ENCODE assay signal across 30 cellular contexts in genomic region chr2:65818873-65819451, GRCh38.
A peak's percentile ranks its signal among the peaks of the same experiment; 100 is the strongest.
DNase-seq lines count a peak whose midpoint lies in the region; ATAC-seq, FAIRE-seq and TF ChIP-seq lines count a peak whose summit lies in the region.
"Had no signal": no experiment of that assay in that cellular context is flagged by ENCODE, and none has a peak within 500 bp of the region (broad histone marks: within the 10 kb centered on the region; RNA-seq: fewer than 3 reads in every experiment).

No MANE protein-coding gene starts in this region.

- CTCF ChIA-PET in naive thymus-derived CD4-positive, alpha-beta T cell (lab: Charles Lee) = no interaction called here
- CTCF ChIA-PET in CD8-positive, alpha-beta T cell (lab: Charles Lee) = no interaction called here

- DNase-seq in ELF-1 (ENCODE audit: low read depth, low spot score) (peak; percentile 37), RCC 7860 (ENCODE audit: low spot score) (peak; percentile 27), epithelial cell of prostate (ENCODE audit: low read depth, low spot score) (peak; percentile 60), esophagus squamous epithelium (lab: John Stamatoyannopoulos, UW) (no peak), BE2C (no peak)
- no peak for DNase-seq in naive thymus-derived CD4-positive, alpha-beta T cell
- DNase-seq in CD8-positive, alpha-beta T cell = no peak
- DNase-seq: activated CD4-positive, alpha-beta T cell treated with anti-CD3 and anti-CD28 coated beads, Interleukin-2, amount 50 U/mL, for 48 hours; COR-L47; DMS79 treated with DMSO at 0.1 percent for 48 hours; effector CD4-positive, alpha-beta T cell; HCEC 1CT; hypothalamus; Karpas-422; left ventricle myocardium superior; NCI-H1092 treated with DMSO at 0.1 percent for 48 hours; NCI-H187 treated with DMSO at 0.1 percent for 48 hours; NCI-H2227 treated with DMSO at 0.1 percent for 48 hours; RPMI8226; sigmoid colon; thyroid gland had no signal

- H3K4me1 ChIP-seq in naive thymus-derived CD4-positive, alpha-beta T cell (ENCODE audit: control insufficient read depth in 2 of 2, insufficient read depth in 2 of 2, low read length in 2 of 2) = no peaks in the 10 kb centered on the region
- H3K4me1 ChIP-seq in esophagus squamous epithelium (no peaks in the 10 kb centered on the region), BE2C (no peaks in the 10 kb centered on the region)
- H3K4me1 ChIP-seq in CD8-positive, alpha-beta T cell (ENCODE audit: insufficient read depth, low read length) = no peaks in the 10 kb centered on the region
- H3K4me1 ChIP-seq: gastroesophageal sphincter, sigmoid colon, thyroid gland had no signal

- ATAC-seq in naive thymus-derived CD4-positive, alpha-beta T cell = peak; percentile 72
- no peak for ATAC-seq in CD8-positive, alpha-beta T cell
- ATAC-seq: gastroesophageal sphincter, left ventricle myocardium superior, SK-N-SH treated with all-trans-retinoic acid at 6 μM for 48 hours had no signal

- intact Hi-C loops in naive thymus-derived CD4-positive, alpha-beta T cell (cut with micrococcal nuclease) = no loop called here
- intact Hi-C loops in esophagus squamous epithelium (cut with DNase I) = no loop called here
- intact Hi-C loops in CD8-positive, alpha-beta T cell (cut with DNase I, micrococcal nuclease) = no loop called here

- no peaks in the 10 kb centered on the region for H3K9me3 ChIP-seq in naive thymus-derived CD4-positive, alpha-beta T cell (ENCODE audit: control insufficient read depth in 2 of 3, low read length in 3 of 3)
- H3K9me3 ChIP-seq in esophagus squamous epithelium (peaks cover 0 to 4% (median 0%) of the 10 kb centered on the region in 3 donors), BE2C (no peaks in the 10 kb centered on the region)
- H3K9me3 ChIP-seq in CD8-positive, alpha-beta T cell (ENCODE audit: low read length) = no peaks in the 10 kb centered on the region
- H3K9me3 ChIP-seq: thyroid gland had no signal

- POLR2A ChIA-PET in naive thymus-derived CD4-positive, alpha-beta T cell (lab: Charles Lee) = no interaction called here
- POLR2A ChIA-PET in CD8-positive, alpha-beta T cell (lab: Charles Lee) = no interaction called here

- H3K9me3 Mint-ChIP-seq in naive thymus-derived CD4-positive, alpha-beta T cell = peaks cover 0 to 7% (median 1%) of the 10 kb centered on the region in 11 donors
- H3K9me3 Mint-ChIP-seq in CD8-positive, alpha-beta T cell = peaks cover 3% of the 10 kb centered on the region
- H3K9me3 Mint-ChIP-seq: stimulated activated naive CD8-positive, alpha-beta T cell treated with anti-CD3 and anti-CD28 coated beads, Interleukin-15, Interleukin-2, amounts not matched to agents 100 ng/mL and 50 ng/mL, for 24 hours; T-helper 2 cell treated with Interferon-gamma antibody and Interleukin-4, amounts not matched to agents 5 μg/mL and 100 μg/mL, for 36 hours had no signal

- H3K27ac ChIP-seq in epithelial cell of prostate = no peak overlapping the region
- H3K27ac ChIP-seq in naive thymus-derived CD4-positive, alpha-beta T cell (ENCODE audit: low read depth, low read length) = no peak overlapping the region
- no peak overlapping the region for H3K27ac ChIP-seq in esophagus squamous epithelium
- no peak overlapping the region for H3K27ac ChIP-seq in CD8-positive, alpha-beta T cell (ENCODE audit: low read depth, low read length)
- H3K27ac ChIP-seq: gastroesophageal sphincter, neural progenitor cell, sigmoid colon, thyroid gland had no signal

- no peaks in the 10 kb centered on the region for H3K36me3 ChIP-seq in naive thymus-derived CD4-positive, alpha-beta T cell (ENCODE audit: control insufficient read depth in 2 of 3, insufficient read depth in 3 of 3, low read length in 3 of 3)
- H3K36me3 ChIP-seq in esophagus squamous epithelium = no peaks in the 10 kb centered on the region
- H3K36me3 ChIP-seq in CD8-positive, alpha-beta T cell (ENCODE audit: insufficient read depth, low read length) = no peaks in the 10 kb centered on the region
- no peaks in the 10 kb centered on the region for H3K36me3 ChIP-seq in BE2C
- H3K36me3 ChIP-seq: gastroesophageal sphincter, neural progenitor cell, sigmoid colon, thyroid gland had no signal

- TF ChIP-seq CTCF in esophagus squamous epithelium (IDR thresholded peaks at IDR 0.05) = no peak
- TF ChIP-seq CTCF in CD8-positive, alpha-beta T cell (IDR thresholded peaks at IDR 0.05) = no peak
- TF ChIP-seq CTCF in BE2C (IDR thresholded peaks at IDR 0.05; ENCODE audit: low read depth, low read length) = no peak

- H3K4me1 Mint-ChIP-seq in naive thymus-derived CD4-positive, alpha-beta T cell = no peaks in the 10 kb centered on the region
- no peaks in the 10 kb centered on the region for H3K4me1 Mint-ChIP-seq in CD8-positive, alpha-beta T cell (ENCODE audit: low read depth)
- H3K4me1 Mint-ChIP-seq: neural progenitor cell had no signal

- no peak for TF ChIP-seq POLR2A in esophagus squamous epithelium (IDR thresholded peaks at IDR 0.05)

- H3K4me3 Mint-ChIP-seq in naive thymus-derived CD4-positive, alpha-beta T cell = no peak overlapping the region
- H3K4me3 Mint-ChIP-seq in CD8-positive, alpha-beta T cell = no peak overlapping the region
- H3K4me3 Mint-ChIP-seq: activated naive CD8-positive, alpha-beta T cell; neural progenitor cell; stimulated activated naive CD8-positive, alpha-beta T cell treated with anti-CD3 and anti-CD28 coated beads, Interleukin-15, Interleukin-2, amounts not matched to agents 100 ng/mL and 50 ng/mL, for 24 hours; T-helper 2 cell treated with Interferon-gamma antibody and Interleukin-4, amounts not matched to agents 5 μg/mL and 100 μg/mL, for 36 hours had no signal

- no peak for FAIRE-seq in RCC 7860 (lab: Jason Lieb, UNC)
- FAIRE-seq: GM12892, GM19239, islet of Langerhans had no signal

- no peak overlapping the region for H3K27ac Mint-ChIP-seq in naive thymus-derived CD4-positive, alpha-beta T cell
- H3K27ac Mint-ChIP-seq in CD8-positive, alpha-beta T cell = no peak overlapping the region
- H3K27ac Mint-ChIP-seq: activated naive CD8-positive, alpha-beta T cell; neural progenitor cell; stimulated activated naive CD8-positive, alpha-beta T cell treated with anti-CD3 and anti-CD28 coated beads, Interleukin-15, Interleukin-2, amounts not matched to agents 100 ng/mL and 50 ng/mL, for 24 hours; T-helper 2 cell treated with Interferon-gamma antibody and Interleukin-4, amounts not matched to agents 5 μg/mL and 100 μg/mL, for 36 hours had no signal

- H3K36me3 Mint-ChIP-seq in naive thymus-derived CD4-positive, alpha-beta T cell = peaks cover 0 to 3% (median 0%) of the 10 kb centered on the region in 5 donors
- no peaks in the 10 kb centered on the region for H3K36me3 Mint-ChIP-seq in CD8-positive, alpha-beta T cell
- H3K36me3 Mint-ChIP-seq: activated naive CD8-positive, alpha-beta T cell; neural progenitor cell had no signal

- WGBS in esophagus squamous epithelium, 2 donors = 57 to 78% methylated on average over 3 of the region's 3 CpGs

- peaks cover 0 to 6% (median 0%) of the 10 kb centered on the region in 5 donors for H3K27me3 Mint-ChIP-seq in naive thymus-derived CD4-positive, alpha-beta T cell
- H3K27me3 Mint-ChIP-seq in CD8-positive, alpha-beta T cell (ENCODE audit: low read depth) = peaks cover 2% of the 10 kb centered on the region
- H3K27me3 Mint-ChIP-seq: activated naive CD8-positive, alpha-beta T cell had no signal

- no peaks in the 10 kb centered on the region for H3K27me3 ChIP-seq in naive thymus-derived CD4-positive, alpha-beta T cell (ENCODE audit: control insufficient read depth in 2 of 2, insufficient read depth in 2 of 2, low read length in 2 of 2)
- H3K27me3 ChIP-seq in esophagus squamous epithelium = no peaks in the 10 kb centered on the region
- peaks cover 3% of the 10 kb centered on the region for H3K27me3 ChIP-seq in CD8-positive, alpha-beta T cell (ENCODE audit: insufficient read depth, low read length)
- H3K27me3 ChIP-seq in BE2C = no peaks in the 10 kb centered on the region
- H3K27me3 ChIP-seq: gastroesophageal sphincter, neural progenitor cell, sigmoid colon, thyroid gland had no signal

- H3K4me3 ChIP-seq in naive thymus-derived CD4-positive, alpha-beta T cell (ENCODE audit: low read length) = no peak overlapping the region
- no peak overlapping the region for H3K4me3 ChIP-seq in esophagus squamous epithelium
- H3K4me3 ChIP-seq in CD8-positive, alpha-beta T cell (ENCODE audit: low read depth, low read length) = no peak overlapping the region
- H3K4me3 ChIP-seq in BE2C (ENCODE audit: low read depth, low read length) = no peak overlapping the region
- H3K4me3 ChIP-seq: gastroesophageal sphincter, neural progenitor cell, sigmoid colon, thyroid gland had no signal

Comparison
In these comparisons a context has a peak if more than half of its experiments do, and no peak if none do; other contexts are left out.
1. DNase-seq: peak in ELF-1 (single experiment), RCC 7860 (single experiment) and epithelial cell of prostate (single experiment); none in naive thymus-derived CD4-positive, alpha-beta T cell (0 of 9), esophagus squamous epithelium (single experiment), CD8-positive, alpha-beta T cell (0 of 7) and BE2C (single experiment).